19 cellular contexts compared by ENCODE assay signal in genomic region chr1:243964915-243965314, GRCh38.
DNase-seq lines count a peak whose midpoint lies in the region; ATAC-seq and TF ChIP-seq lines count a peak whose summit lies in the region.
"Had no signal": no experiment of that assay in that cellular context is flagged by ENCODE, and none has a peak within 500 bp of the region (broad histone marks: within the 10 kb centered on the region; RNA-seq: fewer than 3 reads in every experiment).

No MANE protein-coding gene starts in this region.

- no peak overlapping the region for H3K9ac ChIP-seq in adipocyte (ENCODE audit: low read length)
- H3K9ac ChIP-seq: SK-N-SH had no signal

- peak; percentile 35 for DNase-seq in AG08395 (ENCODE audit: low spot score)
- DNase-seq in GM03348 (ENCODE audit: low spot score): peak; percentile 42
- peak; percentile 28 for DNase-seq in adipocyte (ENCODE audit: low read depth)
- DNase-seq in fibroblast of villous mesenchyme (ENCODE audit: low read depth): peak; percentile 13
- DNase-seq in activated effector memory CD4-positive, alpha-beta T cell treated with Interleukin-2 at 50 U/mL for 16 hours: no peak
- DNase-seq in left ventricle myocardium superior: no peak
- DNase-seq in occipital lobe (lab: John Stamatoyannopoulos, UW): no peak
- no peak for DNase-seq in testis
- DNase-seq: EL, NCI-H1048, NCI-H146, NCI-H2081 treated with DMSO at 0.1 percent for 48 hours, NCI-H510A, NCI-H82, Right ventricle myocardium superior, SK-N-SH had no signal

- no peak for TF ChIP-seq POLR2A in testis (IDR thresholded peaks at IDR 0.05)

- no peaks in the 10 kb centered on the region for H3K4me1 ChIP-seq in adipocyte (ENCODE audit: control insufficient read depth, insufficient read depth, low read length)
- H3K4me1 ChIP-seq in testis: no peaks in the 10 kb centered on the region

- H3K36me3 ChIP-seq in adipocyte (ENCODE audit: control insufficient read depth, insufficient read depth, low read length, severe bottlenecking): no peaks in the 10 kb centered on the region
- no peaks in the 10 kb centered on the region for H3K36me3 ChIP-seq in testis (ENCODE audit: low read depth, missing control alignments)

- H3K4me3 ChIP-seq in adipocyte (ENCODE audit: low read length) (no peak overlapping the region), fibroblast of villous mesenchyme (ENCODE audit: low read depth, low read length) (no peak overlapping the region), testis (no peak overlapping the region)

- TF ChIP-seq CTCF in fibroblast of villous mesenchyme (IDR thresholded peaks at IDR 0.05; ENCODE audit: insufficient read depth, low read depth, low read length) (no peak), testis (IDR thresholded peaks at IDR 0.05) (no peak)

- intact Hi-C loops in left ventricle myocardium superior (cut with micrococcal nuclease) (no loop called here), testis (cut with DNase I; ENCODE audit: low total_unique reads) (no loop called here)

- H3K27me3 ChIP-seq in adipocyte (replicated peaks; ENCODE audit: control insufficient read depth, insufficient read depth, low read length) (no peaks in the 10 kb centered on the region), testis (no peaks in the 10 kb centered on the region)

- WGBS in testis, 2 donors: 94 to 100% methylated on average over 2 of the region's 2 CpGs

- no peaks in the 10 kb centered on the region for H3K9me3 ChIP-seq in adipocyte (ENCODE audit: control insufficient read depth, low read length)
- H3K9me3 ChIP-seq in testis: no peaks in the 10 kb centered on the region
- H3K9me3 ChIP-seq: SK-N-SH had no signal

- ATAC-seq in left ventricle myocardium superior: no peak
- ATAC-seq: Panc1 had no signal

- H3K27ac ChIP-seq in testis: no peak overlapping the region
- H3K27ac ChIP-seq: C4-2B, HL-60 had no signal

Comparison
In these comparisons a context has a peak if more than half of its experiments do, and no peak if none do; other contexts are left out.
1. DNase-seq: peak in AG08395 (single experiment), GM03348 (single experiment), adipocyte (single experiment) and fibroblast of villous mesenchyme (single experiment); none in activated effector memory CD4-positive, alpha-beta T cell treated with Interleukin-2 at 50 U/mL for 16 hours (single experiment), left ventricle myocardium superior (single experiment), occipital lobe (single experiment) and testis (single experiment).